10 cellular contexts compared by ENCODE assay signal in the genomic region with DNA sequence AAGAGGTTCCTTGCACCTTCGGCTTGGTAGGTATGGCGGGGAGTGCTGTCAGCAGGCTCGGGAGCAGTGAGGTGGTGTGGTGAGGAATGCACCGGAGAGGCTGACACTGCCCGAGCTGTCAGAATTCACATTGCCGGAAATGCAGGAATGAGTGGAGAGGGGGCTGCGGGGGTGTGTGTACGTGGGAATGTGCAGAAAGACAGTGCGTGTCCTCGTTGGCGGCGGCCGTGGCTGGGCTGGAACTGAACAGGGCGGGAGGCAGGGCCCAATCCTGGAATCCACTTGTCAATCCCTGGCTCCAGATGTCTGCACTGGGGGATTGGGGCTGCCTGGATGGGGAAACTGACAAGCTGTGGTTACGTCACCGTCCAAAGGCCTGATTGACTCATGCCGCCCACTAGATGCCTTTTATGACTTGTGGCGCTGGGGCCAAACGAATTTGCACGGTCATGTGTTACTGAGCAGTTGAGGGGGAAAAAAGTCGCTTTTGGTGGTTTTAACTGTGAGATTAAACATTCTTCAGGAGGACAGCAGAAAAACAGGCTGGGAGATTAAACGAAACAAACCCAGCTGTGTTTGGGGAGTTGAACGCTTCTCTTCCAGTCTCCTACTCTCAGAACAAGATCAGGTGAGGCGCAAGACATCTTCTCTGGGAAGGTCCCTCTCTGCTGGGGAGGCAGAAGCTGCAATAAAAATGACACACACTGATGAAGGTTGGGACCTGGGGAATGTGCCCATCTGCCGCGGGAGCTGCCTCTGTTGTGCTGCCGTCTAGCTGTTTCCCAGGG.
DNase-seq lines count a peak whose midpoint lies in the region; ATAC-seq and TF ChIP-seq lines count a peak whose summit lies in the region.
"Had no signal": no experiment of that assay in that cellular context is flagged by ENCODE, and none has a peak within 500 bp of the region (broad histone marks: within the 10 kb centered on the region; RNA-seq: fewer than 3 reads in every experiment).

No MANE protein-coding gene starts in this region.

- no peak for ATAC-seq in SK-N-SH treated with all-trans-retinoic acid at 6 μM for 48 hours
- ATAC-seq in foreskin keratinocyte, result no peak
- ATAC-seq: activated CD8-positive, alpha-beta T cell treated with anti-CD3 and anti-CD28 coated beads for 36 hours had no signal

- H3K27ac ChIP-seq in foreskin keratinocyte, result no peak overlapping the region
- H3K27ac ChIP-seq: HL-60 had no signal

- no peaks in the 10 kb centered on the region for H3K36me3 Mint-ChIP-seq in CD14-positive monocyte

- peaks cover 1 to 11% (median 4%) of the 10 kb centered on the region in 3 donors for H3K27me3 Mint-ChIP-seq in CD14-positive monocyte (ENCODE audit: low read depth in 3 of 3)

- intact Hi-C loops in CD14-positive monocyte (cut with micrococcal nuclease), result no loop called here

- peaks cover 2% of the 10 kb centered on the region for H3K27me3 ChIP-seq in foreskin keratinocyte

- H3K4me3 ChIP-seq in fibroblast of the aortic adventitia (ENCODE audit: low read depth, low read length), result no peak overlapping the region

- H3K4me1 Mint-ChIP-seq in CD14-positive monocyte, result peaks cover 3% of the 10 kb centered on the region

- no peak overlapping the region for H3K4me3 Mint-ChIP-seq in CD14-positive monocyte
- H3K4me3 Mint-ChIP-seq: activated CD8-positive, alpha-beta T cell treated with anti-CD3 and anti-CD28 coated beads for 36 hours had no signal

- TF ChIP-seq CTCF in fibroblast of the aortic adventitia (IDR thresholded peaks at IDR 0.05; ENCODE audit: insufficient read depth, low read length) (no peak), foreskin keratinocyte (conservative IDR thresholded peaks at IDR 0.05) (no peak), CD14-positive monocyte (IDR thresholded peaks at IDR 0.05) (no peak)

- DNase-seq in CD1c-positive myeloid dendritic cell (ENCODE audit: extremely low spot score), result peak; percentile 48
- DNase-seq in NCI-H2171 (lab: John Stamatoyannopoulos, UW), result peak; percentile 12
- peak; percentile 46 for DNase-seq in fibroblast of the aortic adventitia (ENCODE audit: low read depth)
- DNase-seq in non-pigmented ciliary epithelial cell (ENCODE audit: low read depth), result peak; percentile 89
- no peak for DNase-seq in NCI-H1105 treated with DMSO at 0.1 percent for 48 hours (lab: John Stamatoyannopoulos, UW)
- no peak for DNase-seq in foreskin keratinocyte
- DNase-seq in CD14-positive monocyte (ENCODE audit: low spot score), result no peak
- DNase-seq: activated CD8-positive, alpha-beta T cell treated with anti-CD3 and anti-CD28 coated beads for 36 hours had no signal

- peak overlapping the region in 1 of 7 donors; percentile 11 for H3K27ac Mint-ChIP-seq in CD14-positive monocyte
- H3K27ac Mint-ChIP-seq: activated CD8-positive, alpha-beta T cell treated with anti-CD3 and anti-CD28 coated beads for 36 hours had no signal

- no peaks in the 10 kb centered on the region for H3K9me3 Mint-ChIP-seq in CD14-positive monocyte
- H3K9me3 Mint-ChIP-seq: activated CD8-positive, alpha-beta T cell treated with anti-CD3 and anti-CD28 coated beads for 36 hours had no signal

- no peaks in the 10 kb centered on the region for H3K4me1 ChIP-seq in foreskin keratinocyte

TF ChIP-seq in SK-N-SH treated with all-trans-retinoic acid at 6 μM for 48 hours, 23 proteins besides CTCF, POLR2A, EP300 and RAD21:
- TF ChIP-seq BACH2 (CRISPR knock-in tag; IDR thresholded peaks at IDR 0.05; ENCODE audit: borderline replicate concordance), result no peak
- TF ChIP-seq TOX (CRISPR knock-in tag; IDR thresholded peaks at IDR 0.05; ENCODE audit: borderline replicate concordance), result no peak
- TF ChIP-seq GLIS3 (CRISPR knock-in tag; IDR thresholded peaks at IDR 0.05), result no peak
- TF ChIP-seq, protein P1, sequence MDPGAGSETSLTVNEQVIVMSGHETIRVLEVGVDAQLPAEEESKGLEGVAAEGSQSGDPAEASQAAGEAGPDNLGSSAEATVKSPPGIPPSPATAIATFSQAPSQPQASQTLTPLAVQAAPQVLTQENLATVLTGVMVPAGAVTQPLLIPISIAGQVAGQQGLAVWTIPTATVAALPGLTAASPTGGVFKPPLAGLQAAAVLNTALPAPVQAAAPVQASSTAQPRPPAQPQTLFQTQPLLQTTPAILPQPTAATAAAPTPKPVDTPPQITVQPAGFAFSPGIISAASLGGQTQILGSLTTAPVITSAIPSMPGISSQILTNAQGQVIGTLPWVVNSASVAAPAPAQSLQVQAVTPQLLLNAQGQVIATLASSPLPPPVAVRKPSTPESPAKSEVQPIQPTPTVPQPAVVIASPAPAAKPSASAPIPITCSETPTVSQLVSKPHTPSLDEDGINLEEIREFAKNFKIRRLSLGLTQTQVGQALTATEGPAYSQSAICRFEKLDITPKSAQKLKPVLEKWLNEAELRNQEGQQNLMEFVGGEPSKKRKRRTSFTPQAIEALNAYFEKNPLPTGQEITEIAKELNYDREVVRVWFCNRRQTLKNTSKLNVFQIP (CRISPR knock-in tag; IDR thresholded peaks at IDR 0.05; ENCODE audit: borderline replicate concordance, low read depth), result no peak
- TF ChIP-seq, protein P2, sequence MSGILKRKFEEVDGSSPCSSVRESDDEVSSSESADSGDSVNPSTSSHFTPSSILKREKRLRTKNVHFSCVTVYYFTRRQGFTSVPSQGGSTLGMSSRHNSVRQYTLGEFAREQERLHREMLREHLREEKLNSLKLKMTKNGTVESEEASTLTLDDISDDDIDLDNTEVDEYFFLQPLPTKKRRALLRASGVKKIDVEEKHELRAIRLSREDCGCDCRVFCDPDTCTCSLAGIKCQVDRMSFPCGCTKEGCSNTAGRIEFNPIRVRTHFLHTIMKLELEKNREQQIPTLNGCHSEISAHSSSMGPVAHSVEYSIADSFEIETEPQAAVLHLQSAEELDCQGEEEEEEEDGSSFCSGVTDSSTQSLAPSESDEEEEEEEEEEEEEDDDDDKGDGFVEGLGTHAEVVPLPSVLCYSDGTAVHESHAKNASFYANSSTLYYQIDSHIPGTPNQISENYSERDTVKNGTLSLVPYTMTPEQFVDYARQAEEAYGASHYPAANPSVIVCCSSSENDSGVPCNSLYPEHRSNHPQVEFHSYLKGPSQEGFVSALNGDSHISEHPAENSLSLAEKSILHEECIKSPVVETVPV (CRISPR knock-in tag; IDR thresholded peaks at IDR 0.05), result no peak
- TF ChIP-seq, protein P3, sequence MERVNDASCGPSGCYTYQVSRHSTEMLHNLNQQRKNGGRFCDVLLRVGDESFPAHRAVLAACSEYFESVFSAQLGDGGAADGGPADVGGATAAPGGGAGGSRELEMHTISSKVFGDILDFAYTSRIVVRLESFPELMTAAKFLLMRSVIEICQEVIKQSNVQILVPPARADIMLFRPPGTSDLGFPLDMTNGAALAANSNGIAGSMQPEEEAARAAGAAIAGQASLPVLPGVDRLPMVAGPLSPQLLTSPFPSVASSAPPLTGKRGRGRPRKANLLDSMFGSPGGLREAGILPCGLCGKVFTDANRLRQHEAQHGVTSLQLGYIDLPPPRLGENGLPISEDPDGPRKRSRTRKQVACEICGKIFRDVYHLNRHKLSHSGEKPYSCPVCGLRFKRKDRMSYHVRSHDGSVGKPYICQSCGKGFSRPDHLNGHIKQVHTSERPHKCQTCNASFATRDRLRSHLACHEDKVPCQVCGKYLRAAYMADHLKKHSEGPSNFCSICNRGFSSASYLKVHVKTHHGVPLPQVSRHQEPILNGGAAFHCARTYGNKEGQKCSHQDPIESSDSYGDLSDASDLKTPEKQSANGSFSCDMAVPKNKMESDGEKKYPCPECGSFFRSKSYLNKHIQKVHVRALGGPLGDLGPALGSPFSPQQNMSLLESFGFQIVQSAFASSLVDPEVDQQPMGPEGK (CRISPR knock-in tag; IDR thresholded peaks at IDR 0.05; ENCODE audit: borderline replicate concordance), result no peak
- no peak for TF ChIP-seq ZFP3 (CRISPR knock-in tag; IDR thresholded peaks at IDR 0.05)
- TF ChIP-seq ESRRG (CRISPR knock-in tag; IDR thresholded peaks at IDR 0.05), result no peak
- TF ChIP-seq RARB (CRISPR knock-in tag; IDR thresholded peaks at IDR 0.05), result no peak
- TF ChIP-seq ZNF565 (CRISPR knock-in tag; conservative IDR thresholded peaks at IDR 0.05; ENCODE audit: low read depth), result no peak
- no peak for TF ChIP-seq ARNTL (CRISPR knock-in tag; IDR thresholded peaks at IDR 0.05; ENCODE audit: borderline replicate concordance, low read depth)
- TF ChIP-seq ISL1 (CRISPR knock-in tag; IDR thresholded peaks at IDR 0.05), result no peak
- no peak for TF ChIP-seq ZNF70 (CRISPR knock-in tag; IDR thresholded peaks at IDR 0.05)
- TF ChIP-seq CREB5 (CRISPR knock-in tag; IDR thresholded peaks at IDR 0.05; ENCODE audit: low read depth), result no peak
- no peak for TF ChIP-seq ZFP30 (CRISPR knock-in tag; IDR thresholded peaks at IDR 0.05)
- TF ChIP-seq TCF4 (CRISPR knock-in tag; IDR thresholded peaks at IDR 0.05; ENCODE audit: borderline replicate concordance), result no peak

Comparison
In these comparisons a context has a peak if more than half of its experiments do, and no peak if none do; other contexts are left out.
1. DNase-seq: peak in CD1c-positive myeloid dendritic cell (single experiment), NCI-H2171 (single experiment), fibroblast of the aortic adventitia (single experiment) and non-pigmented ciliary epithelial cell (single experiment); none in NCI-H1105 treated with DMSO at 0.1 percent for 48 hours (single experiment), foreskin keratinocyte (0 of 2) and CD14-positive monocyte (single experiment).